Comparison of ENCODE assay signal across 8 cellular contexts in the genomic region with DNA sequence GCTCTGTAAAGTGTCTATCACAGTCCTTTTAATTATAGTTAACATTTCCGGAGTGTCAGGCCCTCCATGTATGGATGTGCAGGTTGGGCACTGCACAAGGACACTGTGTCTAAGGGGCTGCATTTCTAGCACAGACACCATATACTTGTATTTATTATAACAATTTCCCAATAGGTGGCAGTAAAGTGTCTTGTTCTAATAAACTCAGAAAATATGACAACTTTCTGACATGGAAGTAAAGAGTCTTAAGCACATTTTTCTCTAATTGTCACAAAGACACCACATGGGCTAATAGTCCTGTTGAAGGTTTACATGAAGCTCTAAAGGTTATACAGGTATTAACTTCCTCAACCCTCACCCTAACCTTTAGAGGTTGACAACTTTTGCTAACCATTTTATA.
DNase-seq lines count a peak whose midpoint lies in the region; TF ChIP-seq lines count a peak whose summit lies in the region.

No MANE protein-coding gene starts in this region.

- H3K23me2 ChIP-seq in H9 (ENCODE audit: insufficient read length, low read depth, low read length, poor library complexity, severe bottlenecking): no peaks in the 10 kb centered on the region

- H3K4ac ChIP-seq in H9 (ENCODE audit: low read depth, low read length): no peak overlapping the region

- no peaks in the 10 kb centered on the region for H3K79me1 ChIP-seq in H9 (ENCODE audit: insufficient read depth, low read depth, low read length, poor library complexity, severe bottlenecking)

- no peak overlapping the region for H2BK5ac ChIP-seq in H9 (ENCODE audit: insufficient read length, low read length)

- H3K4me3 Mint-ChIP-seq in H9: no peak overlapping the region

- no peak overlapping the region for H4K5ac ChIP-seq in H9 (ENCODE audit: insufficient read length, low read depth, low read length)

- H2AFZ ChIP-seq in H9 (ENCODE audit: low read length): no peak overlapping the region

- H3K27ac ChIP-seq in dorsolateral prefrontal cortex: peak overlapping the region in 10 of 59 donors; percentile 3 to 58 (median 20)
- H3K27ac ChIP-seq in H9 (ENCODE audit: insufficient read length, low read depth, low read length): no peak overlapping the region

- peak; percentile 52 for DNase-seq in SIG-M5 treated with dmso at 0.1 percent for 504 hours (lab: John Stamatoyannopoulos, UW; ENCODE audit: unreplicated experiment)
- DNase-seq in SIG-M5 (lab: John Stamatoyannopoulos, UW): no peak
- DNase-seq in NCI-H446 treated with DMSO at 0.1 percent for 48 hours (lab: John Stamatoyannopoulos, UW): peak; percentile 58
- DNase-seq in dorsolateral prefrontal cortex: peak in 2 of 10 donors; percentile 7 to 14
- peak; percentile 74 for DNase-seq in superior temporal gyrus (ENCODE audit: extremely low spot score)
- no peak for DNase-seq in activated naive CD4-positive, alpha-beta T cell treated with anti-CD3 and anti-CD28 coated beads, Interleukin-2, amount 50 U/mL, for 16 hours
- DNase-seq in NCI-H345 (lab: John Stamatoyannopoulos, UW): no peak
- no peak for DNase-seq in H9

- no peaks in the 10 kb centered on the region for H3K79me2 ChIP-seq in H9 (ENCODE audit: insufficient read depth, low read length)

- peak in 54 of 56 donors; percentile 23 to 69 (median 46) for TF ChIP-seq CTCF in dorsolateral prefrontal cortex (IDR thresholded peaks at IDR 0.05 in 54 of 56, conservative IDR thresholded peaks at IDR 0.05 in 2 of 56; ENCODE audit: low read depth in 1 of 56, partially characterized antibody in 56 of 56)
- TF ChIP-seq CTCF in H9 (conservative IDR thresholded peaks at IDR 0.05): no peak

- H3K4me3 ChIP-seq in dorsolateral prefrontal cortex: no peak overlapping the region

- H3K27me3 ChIP-seq in dorsolateral prefrontal cortex: no peaks in the 10 kb centered on the region
- H3K27me3 ChIP-seq in H9 (ENCODE audit: insufficient read depth, low read length): no peaks in the 10 kb centered on the region

- no peak overlapping the region for H3K14ac ChIP-seq in H9 (ENCODE audit: insufficient read depth, low read length)

- H2BK120ac ChIP-seq in H9 (ENCODE audit: low read depth, low read length, poor library complexity, severe bottlenecking): no peak overlapping the region

- no CpG with 5 or more reads among the region's 1 CpG for WGBS in H9 (ENCODE audit: extremely low coverage, insufficient read length, low lambda C conversion rate)

- H2BK15ac ChIP-seq in H9 (ENCODE audit: low read depth, low read length): no peak overlapping the region

- H3K4me1 Mint-ChIP-seq in H9: peaks cover 13 to 16% of the 10 kb centered on the region in 2 experiments

- H3K9me3 Mint-ChIP-seq in H9: no peaks in the 10 kb centered on the region; a peak in 1 of 5 replicates

- intact Hi-C loops in dorsolateral prefrontal cortex (cut with DNase I): loop anchor here (2.0 to 10.0 kb wide), 5 partner anchors 82 to 1135 kb away; a partner anchor contains a TSS

- H4K20me1 ChIP-seq in H9 (ENCODE audit: control insufficient read depth, insufficient read depth, insufficient read length): no peaks in the 10 kb centered on the region

- H3K36me3 Mint-ChIP-seq in H9 (ENCODE audit: insufficient read depth in 1 of 3, low read depth in 3 of 3): peaks cover 0 to 3% (median 0%) of the 10 kb centered on the region in 3 experiments; a peak in 1 of 7 replicates

- H3K27ac Mint-ChIP-seq in H9: no peak overlapping the region

- no peak overlapping the region for H2BK12ac ChIP-seq in H9 (ENCODE audit: insufficient read length, low read depth, low read length)

- H3K4me2 ChIP-seq in H9 (ENCODE audit: insufficient read depth, insufficient read length, low read length): no peak overlapping the region

- H3K4me1 ChIP-seq in H9 (ENCODE audit: insufficient read depth, low read length): peaks cover 5% of the 10 kb centered on the region; the same call in 1 of the 2 replicates

- no peak overlapping the region for H3T11ph ChIP-seq in H9 (ENCODE audit: low read length)

- no peak overlapping the region for H3K56ac ChIP-seq in H9 (ENCODE audit: insufficient read length, low read depth, low read length)

- H2BK20ac ChIP-seq in H9 (ENCODE audit: low read depth, low read length, poor library complexity, severe bottlenecking): no peak overlapping the region

- H4K8ac ChIP-seq in H9 (replicated peaks; ENCODE audit: insufficient read length, low read depth, low read length): no peak overlapping the region

- no peaks in the 10 kb centered on the region for H3K9me3 ChIP-seq in H9 (ENCODE audit: control insufficient read depth, low read depth, low read length)

- no peak overlapping the region for H2AK5ac ChIP-seq in H9 (ENCODE audit: insufficient read length, low read length)

- no peak overlapping the region for H3K23ac ChIP-seq in H9 (ENCODE audit: insufficient read length, low read depth, low read length)

- H3K27me3 Mint-ChIP-seq in H9 (ENCODE audit: low read depth): peaks cover 8% of the 10 kb centered on the region

- H4K91ac ChIP-seq in H9 (ENCODE audit: insufficient read length, low read depth, low read length): no peak overlapping the region

- H3K18ac ChIP-seq in H9 (ENCODE audit: insufficient read length, low read depth, low read length): no peak overlapping the region

- no peak overlapping the region for H3K9ac ChIP-seq in H9 (ENCODE audit: extremely low read depth, insufficient read length, low read length)

Comparison
In these comparisons a context has a peak if more than half of its experiments do, and no peak if none do; other contexts are left out.
1. DNase-seq: peak in SIG-M5 treated with dmso at 0.1 percent for 504 hours (single experiment), NCI-H446 treated with DMSO at 0.1 percent for 48 hours (single experiment) and superior temporal gyrus (single experiment); none in SIG-M5 (single experiment), activated naive CD4-positive, alpha-beta T cell treated with anti-CD3 and anti-CD28 coated beads, Interleukin-2, amount 50 U/mL, for 16 hours (single experiment), NCI-H345 (single experiment) and H9 (single experiment).